ENCODE assay signal across 8 cellular contexts in the genomic region with DNA sequence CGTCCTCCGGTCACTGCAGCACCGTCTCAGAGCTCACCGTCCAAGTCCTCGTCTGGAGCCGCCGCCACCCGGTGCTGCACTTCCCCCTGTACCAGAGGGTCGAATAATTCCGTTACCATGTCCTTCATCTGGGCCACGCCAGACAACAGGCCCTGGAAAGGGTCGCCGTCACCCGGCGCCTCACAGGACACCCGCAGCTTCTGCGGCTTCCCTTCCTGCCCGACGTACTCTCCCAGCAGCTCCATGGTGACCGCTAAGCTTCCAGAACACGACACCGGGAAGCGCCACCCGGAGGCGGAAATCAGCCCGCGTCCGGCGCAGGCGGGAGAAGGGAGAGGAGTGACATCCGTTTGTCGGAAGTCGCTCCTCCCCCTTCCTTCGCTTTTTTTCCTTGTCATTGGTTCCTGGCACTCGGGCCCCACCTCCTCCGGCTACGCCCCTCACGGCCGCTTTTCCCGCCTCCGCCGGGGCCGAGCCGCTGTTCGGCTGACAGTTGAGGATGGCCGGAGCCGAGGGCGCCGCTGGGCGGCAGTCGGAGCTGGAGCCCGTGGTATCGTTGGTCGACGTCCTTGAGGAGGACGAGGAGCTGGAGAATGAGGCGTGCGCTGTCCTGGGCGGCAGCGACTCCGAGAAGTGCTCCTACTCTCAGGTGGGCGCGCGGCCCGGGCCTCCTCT. TPM values are rescaled to one million over a fixed set of nuclear protein-coding genes. Genes with fewer than 3 reads are reported as not detected.
DNase-seq lines count a peak whose midpoint lies in the region; ATAC-seq and TF ChIP-seq lines count a peak whose summit lies in the region.

Gene GON7 (minus strand): TSS at position 273 of the 675 bp plus-strand sequence. CDS start 28 bp downstream, at position 245.
A gene with protein sequence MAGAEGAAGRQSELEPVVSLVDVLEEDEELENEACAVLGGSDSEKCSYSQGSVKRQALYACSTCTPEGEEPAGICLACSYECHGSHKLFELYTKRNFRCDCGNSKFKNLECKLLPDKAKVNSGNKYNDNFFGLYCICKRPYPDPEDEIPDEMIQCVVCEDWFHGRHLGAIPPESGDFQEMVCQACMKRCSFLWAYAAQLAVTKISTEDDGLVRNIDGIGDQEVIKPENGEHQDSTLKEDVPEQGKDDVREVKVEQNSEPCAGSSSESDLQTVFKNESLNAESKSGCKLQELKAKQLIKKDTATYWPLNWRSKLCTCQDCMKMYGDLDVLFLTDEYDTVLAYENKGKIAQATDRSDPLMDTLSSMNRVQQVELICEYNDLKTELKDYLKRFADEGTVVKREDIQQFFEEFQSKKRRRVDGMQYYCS (plus strand): TSS at position 464 of the 675 bp plus-strand sequence. CDS start 36 bp downstream, at position 500.

- no peak within 1 kb of the TSS for H3K4ac ChIP-seq in mesendoderm (ENCODE audit: low read depth, low read length)

- no peak within 1 kb of the TSS for H4K8ac ChIP-seq in mesendoderm (ENCODE audit: low read depth, low read length)

- peaks cover 5% of the 10 kb centered on the region for H3K79me2 ChIP-seq in mesendoderm (ENCODE audit: control insufficient read depth, insufficient read depth, low read length)

- H2BK15ac ChIP-seq in mesendoderm (replicated peaks; ENCODE audit: low read depth) = no peak within 1 kb of the TSS

- H2BK120ac ChIP-seq in mesendoderm (ENCODE audit: low read depth, low read length) = no peak within 1 kb of the TSS

- H3K4me1 ChIP-seq in NT2/D1 (ENCODE audit: insufficient read depth, insufficient read length) (no peaks in the 10 kb centered on the region), endocrine pancreas (ENCODE audit: control insufficient read depth, insufficient read depth, low read length) (no peaks in the 10 kb centered on the region), mesendoderm (ENCODE audit: control insufficient read depth, low read depth, low read length) (no peaks in the 10 kb centered on the region)

- peaks cover 6% of the 10 kb centered on the region for H3K79me1 ChIP-seq in mesendoderm (ENCODE audit: low read length)

- WGBS in mesendoderm (ENCODE audit: extremely low coverage, insufficient coverage, low lambda C conversion rate) = no CpG with 5 or more reads among the region's 65 CpGs

- peak within 1 kb of the TSS; percentile 68 for H3K27ac ChIP-seq in mesendoderm (ENCODE audit: low read depth, low read length)

- peaks cover 8% of the 10 kb centered on the region for H3K4me1 Mint-ChIP-seq in Calu3 (ENCODE audit: low read depth, unreplicated experiment)
- H3K4me1 Mint-ChIP-seq in activated CD8-positive, alpha-beta memory T cell treated with anti-CD3 and anti-CD28 coated beads, Interleukin-2, amount 10 ng/mL, durations not matched to agents 7 days and 5 days = peaks cover 47% of the 10 kb centered on the region

- H3K56ac ChIP-seq in mesendoderm (ENCODE audit: low read length) = peak within 1 kb of the TSS; percentile 97

- H3K18ac ChIP-seq in mesendoderm (ENCODE audit: low read length) = peak within 1 kb of the TSS; percentile 56

- peak; percentile 77 for ATAC-seq in GM21381 (IDR thresholded peaks at IDR 0.05; ENCODE audit: unreplicated experiment)
- peak; percentile 93 for ATAC-seq in activated CD8-positive, alpha-beta memory T cell treated with anti-CD3 and anti-CD28 coated beads, Interleukin-2, amount 10 ng/mL, durations not matched to agents 7 days and 5 days

- peak within 1 kb of the TSS; percentile 9 for H3K23ac ChIP-seq in mesendoderm (ENCODE audit: low read length)

- H3K9ac ChIP-seq in NT2/D1 (ENCODE audit: insufficient read length, low read depth) (peak within 1 kb of the TSS; percentile 93), endocrine pancreas (ENCODE audit: control insufficient read depth, insufficient read depth, low read length) (peak within 1 kb of the TSS; percentile 89), mesendoderm (ENCODE audit: low read length) (peak within 1 kb of the TSS; percentile 90)

- H3K27ac Mint-ChIP-seq in Calu3 (ENCODE audit: unreplicated experiment) = peak within 1 kb of the TSS; percentile 90
- peak within 1 kb of the TSS; percentile 94 for H3K27ac Mint-ChIP-seq in activated CD8-positive, alpha-beta memory T cell treated with anti-CD3 and anti-CD28 coated beads, Interleukin-2, amount 10 ng/mL, durations not matched to agents 7 days and 5 days

- no TSS peak for BruUV-seq in Calu3 (replicated peaks; lab: Mats Ljungman, UMichigan)

- H3K4me3 ChIP-seq in NT2/D1 (ENCODE audit: insufficient read length, low read depth) (peak within 1 kb of the TSS; percentile 69), endocrine pancreas (ENCODE audit: control insufficient read depth, insufficient read depth, low read length) (peak within 1 kb of the TSS; percentile 55), mesendoderm (ENCODE audit: low read length) (peak within 1 kb of the TSS; percentile 91)

- H2BK5ac ChIP-seq in mesendoderm (ENCODE audit: low read length) = no peak within 1 kb of the TSS

- H3K9me3 Mint-ChIP-seq in Calu3 (ENCODE audit: low read depth, unreplicated experiment) = no peaks in the 10 kb centered on the region
- H3K9me3 Mint-ChIP-seq in activated CD8-positive, alpha-beta memory T cell treated with anti-CD3 and anti-CD28 coated beads, Interleukin-2, amount 10 ng/mL, durations not matched to agents 7 days and 5 days (ENCODE audit: low read depth) = no peaks in the 10 kb centered on the region

- H3K27me3 Mint-ChIP-seq in Calu3 (ENCODE audit: unreplicated experiment) = no peaks in the 10 kb centered on the region
- H3K27me3 Mint-ChIP-seq in activated CD8-positive, alpha-beta memory T cell treated with anti-CD3 and anti-CD28 coated beads, Interleukin-2, amount 10 ng/mL, durations not matched to agents 7 days and 5 days = no peaks in the 10 kb centered on the region

- H3K27me3 ChIP-seq in NT2/D1 (ENCODE audit: insufficient read depth, insufficient read length) (no peaks in the 10 kb centered on the region), endocrine pancreas (ENCODE audit: control insufficient read depth, insufficient read depth, low read length) (no peaks in the 10 kb centered on the region), mesendoderm (ENCODE audit: insufficient read depth, low read length, poor library complexity) (no peaks in the 10 kb centered on the region)

- no peak within 1 kb of the TSS for H2AK5ac ChIP-seq in mesendoderm (ENCODE audit: low read length)

- intact Hi-C loops in Calu3 (cut with micrococcal nuclease; ENCODE audit: unreplicated experiment) = loop anchor here (5.0 kb wide), 2 partner anchors 95 to 335 kb away; no protein-coding TSS in a partner anchor

- no peaks in the 10 kb centered on the region for H3K9me3 ChIP-seq in NT2/D1 (ENCODE audit: insufficient read depth, low read length)
- H3K9me3 ChIP-seq in endocrine pancreas (ENCODE audit: control insufficient read depth, low read length) = no peaks in the 10 kb centered on the region

- CTCF ChIA-PET in Calu3 (lab: Charles Lee) = interaction anchor here (0.5 to 2.2 kb wide), 13 partner anchors 10 to 413 kb away, joined by 3 to 11 read pairs (median 4); partner anchors contain the start of genes GOLGA5, LYSET and MOAP1
- CTCF ChIA-PET in activated CD8-positive, alpha-beta memory T cell treated with anti-CD3 and anti-CD28 coated beads, Interleukin-2, amount 10 ng/mL, durations not matched to agents 7 days and 5 days (lab: Charles Lee) = interaction anchor here (0.9 to 5.4 kb wide), 16 partner anchors 9 to 255 kb away, joined by 3 to 26 read pairs (median 4); partner anchors contain the start of genes LYSET and MOAP1

- H3K4me2 ChIP-seq in mesendoderm (ENCODE audit: low read length) = peak within 1 kb of the TSS; percentile 60

- no peak for TF ChIP-seq CTCF in Calu3 (IDR thresholded peaks at IDR 0.05; ENCODE audit: unreplicated experiment)

- peaks cover 26% of the 10 kb centered on the region for H3K36me3 Mint-ChIP-seq in Calu3 (ENCODE audit: insufficient read depth, unreplicated experiment)
- H3K36me3 Mint-ChIP-seq in activated CD8-positive, alpha-beta memory T cell treated with anti-CD3 and anti-CD28 coated beads, Interleukin-2, amount 10 ng/mL, durations not matched to agents 7 days and 5 days = peaks cover 24% of the 10 kb centered on the region

- H4K5ac ChIP-seq in mesendoderm (ENCODE audit: low read length) = no peak within 1 kb of the TSS

- DNase-seq in Calu3 (peak; percentile 97), HUDEP-2 (lab: John Stamatoyannopoulos, UW; ENCODE audit: unreplicated experiment in 76 of 76) (peak; percentile 15 to 98 (median 91)), NT2/D1 (ENCODE audit: low read depth, low spot score) (peak; percentile 93), mesendoderm (peak; percentile 99)
- peak; percentile 95 for DNase-seq in activated CD8-positive, alpha-beta memory T cell treated with anti-CD3 and anti-CD28 coated beads, Interleukin-2, amount 10 ng/mL, durations not matched to agents 7 days and 5 days
- DNase-seq in stimulated activated CD8-positive, alpha-beta memory T cell treated with anti-CD3 and anti-CD28 coated beads, Interleukin-15, amount 100 ng/mL, for 1 hour (ENCODE audit: low read depth) = peak; percentile 75

- H3K36me3 ChIP-seq in NT2/D1 (ENCODE audit: insufficient read depth, insufficient read length, low read length) = peaks cover 12% of the 10 kb centered on the region
- no peaks in the 10 kb centered on the region for H3K36me3 ChIP-seq in endocrine pancreas (ENCODE audit: control insufficient read depth, insufficient read depth, low read length)
- no peaks in the 10 kb centered on the region for H3K36me3 ChIP-seq in mesendoderm (ENCODE audit: control insufficient read depth, insufficient read depth, low read length)

- peak within 1 kb of the TSS; percentile 95 for H3K4me3 Mint-ChIP-seq in Calu3 (ENCODE audit: low read depth, unreplicated experiment)
- peak within 1 kb of the TSS; percentile 88 for H3K4me3 Mint-ChIP-seq in activated CD8-positive, alpha-beta memory T cell treated with anti-CD3 and anti-CD28 coated beads, Interleukin-2, amount 10 ng/mL, durations not matched to agents 7 days and 5 days

RNA-seq across cellular contexts. Expression of gene GON7, which starts in this region (rescaled TPM):
- 13.3 and 13.5 TPM in 2 replicates for total RNA-seq in Calu3 (2022)
- 10 to 100 TPM; 17.3 to 20.1 TPM for total RNA-seq in activated CD8-positive, alpha-beta memory T cell treated with anti-CD3 and anti-CD28 coated beads, Interleukin-2, amount 10 ng/mL, durations not matched to agents 7 days and 5 days
- polyA plus RNA-seq in mesendoderm (2013, experiment 1 of 2) = 14.1 TPM
- 12.2 TPM for polyA plus RNA-seq in mesendoderm (2013, experiment 2 of 2)

RNA-seq across cellular contexts. Expression of the second gene that starts in this region (rescaled TPM):
- total RNA-seq in Calu3 (2022) = 16.3 and 20.3 TPM in 2 replicates
- total RNA-seq in activated CD8-positive, alpha-beta memory T cell treated with anti-CD3 and anti-CD28 coated beads, Interleukin-2, amount 10 ng/mL, durations not matched to agents 7 days and 5 days = 10 to 100 TPM; 40.2 to 41.6 TPM
- 23.3 TPM for polyA plus RNA-seq in mesendoderm (2013, experiment 1 of 2)
- polyA plus RNA-seq in mesendoderm (2013, experiment 2 of 2) = 24.0 TPM

Comparison
In these comparisons a context has a peak if more than half of its experiments do, and no peak if none do; other contexts are left out.
1. Peak in every context shown above with its lines: DNase-seq, ATAC-seq, H3K4me3 ChIP-seq and H3K27ac ChIP-seq.